8 cellular contexts compared by ENCODE assay signal in genomic region chr17:385195-385835, GRCh38. TPM values are rescaled to one million over a fixed set of nuclear protein-coding genes. Genes with fewer than 3 reads are reported as not detected.
A peak's percentile ranks its signal among the peaks of the same experiment; 100 is the strongest.
DNase-seq lines count a peak whose midpoint lies in the region; ATAC-seq, FAIRE-seq and TF ChIP-seq lines count a peak whose summit lies in the region.

No MANE protein-coding gene starts in this region.

- H4K91ac ChIP-seq in H1 (replicated peaks; ENCODE audit: insufficient read length, low read length): no peak overlapping the region

- no peaks in the 10 kb centered on the region for H3K79me1 ChIP-seq in H1 (ENCODE audit: low read depth, low read length)

- 0 out of 2 replicates have a peak overlapping the region, but pooled peaks have one; percentile 25 for H2AFZ ChIP-seq in H1 (ENCODE audit: low read length)

- peaks cover 15% of the 10 kb centered on the region for H3K4me1 Mint-ChIP-seq in T-helper 17 cell

- peaks cover 9 to 24% (median 22%) of the 10 kb centered on the region in 4 experiments for H3K27me3 ChIP-seq in H1 (replicated peaks in 1 of 4; ENCODE audit: control insufficient read depth in 3 of 4, extremely low read depth in 1 of 4, insufficient read depth in 3 of 4, low read length in 3 of 4)

- no peak overlapping the region for H4K5ac ChIP-seq in H1 (ENCODE audit: insufficient read length, low read depth, low read length)

- TF ChIP-seq CTCF in H1 (IDR thresholded peaks at IDR 0.05; ENCODE audit: control extremely low read depth in 1 of 3, insufficient read depth in 1 of 3, low read depth in 1 of 3, low read length in 3 of 3): no peak

- POLR2A ChIA-PET in H1 (lab: Charles Lee; ENCODE audit: partially characterized antibody): no interaction called here

- H2BK5ac ChIP-seq in H1 (ENCODE audit: low read depth, low read length): no peak overlapping the region

- TF ChIP-seq POLR2A in H1 (IDR thresholded peaks at IDR 0.05; ENCODE audit: control extremely low read depth in 1 of 2, low read depth in 2 of 2, low read length in 2 of 2): no peak

- H3K9me3 ChIP-seq in T-helper 17 cell (ENCODE audit: control insufficient read depth, low read length, poor library complexity, severe bottlenecking) (no peaks in the 10 kb centered on the region), H1 (ENCODE audit: insufficient read depth in 2 of 2, low read depth in 1 of 2, low read length in 1 of 2) (peaks cover 0 to 5% of the 10 kb centered on the region in 2 experiments; a peak in 1 of 4 replicates)

- no peak overlapping the region for H3K23ac ChIP-seq in H1 (ENCODE audit: insufficient read length)

- no peak overlapping the region for H3K27ac ChIP-seq in H1 (ENCODE audit: low read depth, low read length)

- peak overlapping the region; percentile 25; the same call in 1 of the 2 replicates for H4K8ac ChIP-seq in H1 (ENCODE audit: extremely low read depth, insufficient read depth, low read length)

- H3K4me2 ChIP-seq in H1 (ENCODE audit: insufficient read depth in 1 of 2, low read depth in 2 of 2, low read length in 2 of 2): peak overlapping the region; percentile 61 to 91

- H2BK12ac ChIP-seq in H1 (ENCODE audit: low read depth, low read length): no peak overlapping the region

- H3K36me3 Mint-ChIP-seq in T-helper 17 cell (ENCODE audit: low read depth): peaks cover 4% of the 10 kb centered on the region

- H3K9ac ChIP-seq in H1 (replicated peaks in 1 of 4; ENCODE audit: extremely low read depth in 1 of 4, low read depth in 3 of 4, low read length in 3 of 4): no peak overlapping the region

- H3K18ac ChIP-seq in H1 (ENCODE audit: extremely low read depth, low read length): no peak overlapping the region

- WGBS in H1 (ENCODE audit: extremely low coverage in 1 of 2, insufficient coverage in 1 of 2, insufficient read length in 1 of 2, insufficient replicate concordance in 2 of 2, low coverage in 1 of 2, low lambda C conversion rate in 2 of 2, missing lambda C conversion rate in 1 of 2), 2 experiments: 0% methylated on average over 16 of the region's 69 CpGs; no CpG with 5 or more reads in 1 of the 2 experiments

- H2BK120ac ChIP-seq in H1 (replicated peaks; ENCODE audit: low read depth, low read length): no peak overlapping the region

- H4K20me1 ChIP-seq in H1 (replicated peaks in 1 of 2; ENCODE audit: control insufficient read depth in 1 of 2, insufficient read depth in 2 of 2, low read length in 2 of 2): no peaks in the 10 kb centered on the region

- TF ChIP-seq EP300 in H1 (IDR thresholded peaks at IDR 0.05; ENCODE audit: borderline replicate concordance in 1 of 2, low read depth in 2 of 2, low read length in 2 of 2): no peak

- TF ChIP-seq RAD21 in H1 (IDR thresholded peaks at IDR 0.05 in 1 of 2, conservative IDR thresholded peaks at IDR 0.05 in 1 of 2; ENCODE audit: low read depth in 2 of 2, low read length in 2 of 2): no peak

- peak overlapping the region; percentile 23 to 58 (median 42) for H3K4me3 ChIP-seq in H1 (ENCODE audit: extremely low read depth in 1 of 4, insufficient read depth in 2 of 4, low read depth in 3 of 4, low read length in 4 of 4)

- H3K23me2 ChIP-seq in H1 (ENCODE audit: low read depth, low read length): peaks cover 7% of the 10 kb centered on the region; the same call in 1 of the 2 replicates

- no peak overlapping the region for H2BK20ac ChIP-seq in H1 (ENCODE audit: low read length)

- DNase-seq in NOMO-1 treated with DMSO at 0.1 percent for 48 hours (lab: John Stamatoyannopoulos, UW; ENCODE audit: unreplicated experiment) (peak; percentile 5), NOMO-1 treated with dmso at 0.1 percent for 144 hours (lab: John Stamatoyannopoulos, UW; ENCODE audit: unreplicated experiment) (no peak), T-helper 17 cell (no peak), H1 (ENCODE audit: low read depth in 1 of 2, low spot score in 2 of 2) (peak in 1 of 2 experiments; percentile 64), myocyte (ENCODE audit: low read depth) (peak; percentile 31), DMS153 (lab: John Stamatoyannopoulos, UW) (no peak)

- H3K36me3 ChIP-seq in H1 (ENCODE audit: control insufficient read depth in 2 of 4, insufficient read depth in 4 of 4, low read length in 3 of 4): no peaks in the 10 kb centered on the region

- H3K4ac ChIP-seq in H1 (replicated peaks; ENCODE audit: insufficient read length, low read depth, low read length): no peak overlapping the region

- CTCF ChIA-PET in H1 (lab: Charles Lee; ENCODE audit: partially characterized antibody): interaction anchor here (0.7 to 2.1 kb wide), 7 partner anchors 61 to 316 kb away, joined by 3 to 10 read pairs (median 6); no protein-coding TSS in a partner anchor

- peaks cover 11% of the 10 kb centered on the region for H3K27me3 Mint-ChIP-seq in T-helper 17 cell

- peak; percentile 32 for ATAC-seq in T-helper 17 cell
- no peak for ATAC-seq in HG02884 (IDR thresholded peaks at IDR 0.05; ENCODE audit: unreplicated experiment)
- no peak for ATAC-seq in GM18868 (IDR thresholded peaks at IDR 0.05; ENCODE audit: unreplicated experiment)

- FAIRE-seq in H1 (lab: Jason Lieb, UNC): no peak

- no peak overlapping the region for H3K14ac ChIP-seq in H1 (ENCODE audit: insufficient read length)

- no peak overlapping the region for H3K27ac Mint-ChIP-seq in T-helper 17 cell

- no peak overlapping the region for H3K56ac ChIP-seq in H1 (replicated peaks; ENCODE audit: insufficient read length, low read depth, low read length)

- H2BK15ac ChIP-seq in H1 (ENCODE audit: low read length): no peak overlapping the region

- H2AK5ac ChIP-seq in H1 (ENCODE audit: low read depth, low read length): no peak overlapping the region

- peak overlapping the region; percentile 84 for H3K4me3 Mint-ChIP-seq in T-helper 17 cell

- peaks cover 5 to 26% (median 18%) of the 10 kb centered on the region in 4 experiments; a peak in 6 of 7 replicates for H3K4me1 ChIP-seq in H1 (replicated peaks in 1 of 4; ENCODE audit: control insufficient read depth in 3 of 4, insufficient read depth in 4 of 4, low read length in 3 of 4)

- no peaks in the 10 kb centered on the region for H3K79me2 ChIP-seq in H1 (ENCODE audit: control insufficient read depth in 1 of 2, insufficient read depth in 2 of 2, low read length in 2 of 2)

TF ChIP-seq in H1, 55 proteins besides CTCF, POLR2A, EP300 and RAD21:
- peak; percentile 39 for TF ChIP-seq EZH2 (IDR thresholded peaks at IDR 0.05; ENCODE audit: low read depth, low read length, severe bottlenecking)
- no peak for TF ChIP-seq ATF3 (IDR thresholded peaks at IDR 0.05; ENCODE audit: insufficient read depth, low read depth, low read length)
- no peak for TF ChIP-seq RFX5 (IDR thresholded peaks at IDR 0.05; ENCODE audit: borderline replicate concordance, low read depth, low read length)
- TF ChIP-seq KDM4A (IDR thresholded peaks at IDR 0.05; ENCODE audit: low read depth, low read length, severe bottlenecking): peak; percentile 79
- TF ChIP-seq BCL11A (IDR thresholded peaks at IDR 0.05; ENCODE audit: low read depth in 2 of 2, low read length in 2 of 2): no peak

RNA-seq across cellular contexts. Expression of gene RPH3AL, which starts 32.7 kb away (rescaled TPM):
- total RNA-seq in T-helper 17 cell (1 to 10 TPM; 1.3 to 3.5 TPM), myocyte (24.3 and 26.0 TPM in 2 replicates)
- total RNA-seq in H1 (2021; fragmentation: NEBNext Ultra II Directional; extraction: Animal tissue kit (Norgen Biotek cat#: 25700)): 5.6 and 6.1 TPM in 2 replicates
- 5.8 and 10.7 TPM in 2 replicates for polyA plus RNA-seq in H1 (2011; rRNA removed)
- polyA plus RNA-seq in H1 (2011; cell fraction: cytosol; rRNA removed): 6.1 TPM
- polyA plus RNA-seq in H1 (2011; cell fraction: nucleus; rRNA removed): 8.3 TPM
- polyA plus RNA-seq in H1 (2012, experiment 1 of 2): 4.1 to 6.5 TPM (median 4.9 TPM) in 4 replicates
- polyA plus RNA-seq in H1 (2012, experiment 2 of 2): 6.6 TPM
- polyA plus RNA-seq in H1 (2013, experiment 1 of 2): 3.9 TPM
- polyA plus RNA-seq in H1 (2013, experiment 2 of 2): 4.0 TPM
- polyA minus RNA-seq in H1 (2011; rRNA and poly(A)+ RNA removed): 2.3 and 2.7 TPM in 2 replicates
- 4.3 TPM for polyA minus RNA-seq in H1 (2011; cell fraction: cytosol; rRNA and poly(A)+ RNA removed)
- polyA minus RNA-seq in H1 (2011; cell fraction: nucleus; rRNA and poly(A)+ RNA removed): 9.9 TPM
- polyA plus RNA-seq in myocyte (2012): 20.9 TPM

Comparison
In these comparisons a context has a peak if more than half of its experiments do, and no peak if none do; other contexts are left out.
1. DNase-seq: peak in NOMO-1 treated with DMSO at 0.1 percent for 48 hours (single experiment) and myocyte (single experiment); none in NOMO-1 treated with dmso at 0.1 percent for 144 hours (single experiment), T-helper 17 cell (0 of 3) and DMS153 (single experiment).